In genomic region chr17:975321-975982, GRCh38 we compare ENCODE assay signal across 2 cellular contexts.
A peak's percentile ranks its signal among the peaks of the same experiment; 100 is the strongest.
TF ChIP-seq lines count a peak whose summit lies in the region.

No MANE protein-coding gene starts in this region.

TF ChIP-seq in liver, 16 proteins besides CTCF, POLR2A, EP300 and RAD21 (continued from another document):
- TF ChIP-seq ZBTB33 (IDR thresholded peaks at IDR 0.05), result no peak
- no peak for TF ChIP-seq REST (IDR thresholded peaks at IDR 0.05)
- peak; percentile 13 to 30 for TF ChIP-seq HNF4A (conservative IDR thresholded peaks at IDR 0.05)
TF ChIP-seq in liver: peak in this region for 1.

TF ChIP-seq in HEK293T, 16 proteins besides CTCF, POLR2A, EP300 and RAD21 (continued from another document):
- TF ChIP-seq BHLHE40 (IDR thresholded peaks at IDR 0.05; ENCODE audit: borderline replicate concordance), result no peak
- no peak for TF ChIP-seq PKNOX1 (IDR thresholded peaks at IDR 0.05)
- TF ChIP-seq ELF4 (IDR thresholded peaks at IDR 0.05), result no peak
- no peak for TF ChIP-seq HDGF (IDR thresholded peaks at IDR 0.05; ENCODE audit: borderline replicate concordance)
- TF ChIP-seq TARDBP (IDR thresholded peaks at IDR 0.05), result no peak
- no peak for TF ChIP-seq FOXK2 (IDR thresholded peaks at IDR 0.05)
- TF ChIP-seq LEF1 (IDR thresholded peaks at IDR 0.05; ENCODE audit: borderline replicate concordance), result no peak
- TF ChIP-seq ARNT (IDR thresholded peaks at IDR 0.05), result no peak
- TF ChIP-seq CTBP1 (IDR thresholded peaks at IDR 0.05; ENCODE audit: borderline replicate concordance), result no peak
- TF ChIP-seq SUZ12 (IDR thresholded peaks at IDR 0.05), result no peak
- no peak for TF ChIP-seq SP1 (IDR thresholded peaks at IDR 0.05)
- TF ChIP-seq NFRKB (IDR thresholded peaks at IDR 0.05), result no peak
- TF ChIP-seq ZNF384 (IDR thresholded peaks at IDR 0.05), result no peak
